Comparison of ENCODE assay signal across 16 cellular contexts in the genomic region with DNA sequence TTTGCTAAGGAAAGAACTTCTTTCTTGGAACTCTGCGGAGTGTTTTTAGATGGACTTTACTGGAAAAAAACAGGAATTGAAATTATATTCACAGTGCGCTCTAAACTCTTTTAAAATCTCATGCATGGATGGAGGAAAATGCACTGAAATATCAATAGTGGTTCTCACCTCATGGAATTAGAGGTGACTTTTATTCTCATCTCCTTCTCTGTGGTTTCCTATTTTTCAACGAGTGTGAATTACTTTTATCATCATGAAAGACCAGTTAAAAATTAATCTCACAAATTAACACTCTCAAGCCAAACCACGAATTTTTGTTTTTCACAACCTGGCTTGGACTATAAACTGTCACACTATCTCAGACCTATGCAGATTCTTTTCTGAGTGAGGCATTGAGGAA. TPM values are rescaled to one million over a fixed set of nuclear protein-coding genes. Genes with fewer than 3 reads are reported as not detected.
DNase-seq lines count a peak whose midpoint lies in the region; ATAC-seq, FAIRE-seq and TF ChIP-seq lines count a peak whose summit lies in the region.
"Had no signal": no experiment of that assay in that cellular context is flagged by ENCODE, and none has a peak within 500 bp of the region (broad histone marks: within the 10 kb centered on the region; RNA-seq: fewer than 3 reads in every experiment).

No MANE protein-coding gene starts in this region.

- peaks cover 36% of the 10 kb centered on the region for H3K79me2 ChIP-seq in GM12878 (ENCODE audit: control insufficient read depth, insufficient read depth, low read length)
- H3K79me2 ChIP-seq in trophoblast cell (ENCODE audit: control insufficient read depth, insufficient read depth, low read length, poor library complexity), result no peaks in the 10 kb centered on the region

- TF ChIP-seq CTCF in activated CD8-positive, alpha-beta T cell treated with anti-CD3 and anti-CD28 coated beads for 36 hours (IDR thresholded peaks at IDR 0.05), result no peak
- TF ChIP-seq CTCF in GM12878 (IDR thresholded peaks at IDR 0.05 in 2 of 3, conservative IDR thresholded peaks at IDR 0.05 in 1 of 3; ENCODE audit: control insufficient read depth in 2 of 3, extremely low read depth in 1 of 3, insufficient read depth in 1 of 3, low read depth in 3 of 3, low read length in 3 of 3) (no peak), natural killer cell (IDR thresholded peaks at IDR 0.05) (no peak)

- peak overlapping the region; percentile 29 for H3K27ac Mint-ChIP-seq in activated CD8-positive, alpha-beta T cell treated with anti-CD3 and anti-CD28 coated beads for 36 hours
- no peak overlapping the region for H3K27ac Mint-ChIP-seq in activated CD8-positive, alpha-beta T cell treated with anti-CD3 and anti-CD28 coated beads, Interleukin-2, amount 10 ng/mL, durations not matched to agents 7 days and 5 days
- H3K27ac Mint-ChIP-seq in T-helper 17 cell (peak overlapping the region; percentile 96), natural killer cell (peak overlapping the region; percentile 5 to 83)

- no peak overlapping the region for H4K8ac ChIP-seq in trophoblast cell (ENCODE audit: low read depth, low read length)

- POLR2A ChIA-PET in activated CD8-positive, alpha-beta T cell treated with anti-CD3 and anti-CD28 coated beads for 36 hours (lab: Charles Lee), result no interaction called here
- POLR2A ChIA-PET in activated CD8-positive, alpha-beta T cell treated with anti-CD3 and anti-CD28 coated beads, Interleukin-2, amount 10 ng/mL, durations not matched to agents 7 days and 5 days (lab: Charles Lee), result no interaction called here
- POLR2A ChIA-PET in GM12878 (lab: Charles Lee), result interaction anchor here (0.6 to 2.8 kb wide), 6 partner anchors 15 to 203 kb away, joined by 3 to 12 read pairs (median 4); no protein-coding TSS in a partner anchor

- no peaks in the 10 kb centered on the region for H3K79me1 ChIP-seq in trophoblast cell (ENCODE audit: low read length)

- no peak overlapping the region for H3K9ac ChIP-seq in GM12878 (ENCODE audit: control insufficient read depth, insufficient read depth, low read length)
- H3K9ac ChIP-seq in trophoblast cell (ENCODE audit: low read length), result no peak overlapping the region
- H3K9ac ChIP-seq: BLaER1, GM23248 had no signal

- no peaks in the 10 kb centered on the region for H3K36me3 ChIP-seq in GM12878 (ENCODE audit: control insufficient read depth in 2 of 2, insufficient read depth in 2 of 2, low read length in 1 of 2)
- no peaks in the 10 kb centered on the region for H3K36me3 ChIP-seq in trophoblast cell (ENCODE audit: control insufficient read depth in 1 of 2, insufficient read depth in 2 of 2, low read length in 2 of 2)
- H3K36me3 ChIP-seq: HAP-1 had no signal

- H3K4me3 ChIP-seq in GM12878 (no peak overlapping the region), trophoblast cell (ENCODE audit: low read depth, low read length) (no peak overlapping the region)
- H3K4me3 ChIP-seq: BLaER1, GM23248, HAP-1 had no signal

- no peak overlapping the region for H2AFZ ChIP-seq in GM12878 (ENCODE audit: control insufficient read depth, low read depth, low read length)
- no peak overlapping the region for H2AFZ ChIP-seq in trophoblast cell (ENCODE audit: insufficient read depth, low read length, poor library complexity)
- H2AFZ ChIP-seq: GM23248 had no signal

- no peak for TF ChIP-seq POLR2A in GM12878 (IDR thresholded peaks at IDR 0.05; ENCODE audit: low read depth, low read length)

- no peak overlapping the region for H2BK5ac ChIP-seq in trophoblast cell (ENCODE audit: low read depth, low read length, poor library complexity)

- no peak for DNase-seq in activated CD8-positive, alpha-beta T cell treated with anti-CD3 and anti-CD28 coated beads for 36 hours
- DNase-seq in activated CD8-positive, alpha-beta T cell treated with anti-CD3 and anti-CD28 coated beads, Interleukin-2, amount 10 ng/mL, durations not matched to agents 7 days and 5 days, result no peak
- DNase-seq in T-helper 17 cell (no peak), GM12878 (ENCODE audit: low read depth, low spot score) (no peak), natural killer cell (no peak), trophoblast cell (no peak), anterior cingulate cortex (lab: John Stamatoyannopoulos, UW) (no peak), Kasumi-1 (lab: John Stamatoyannopoulos, UW) (no peak)
- DNase-seq: CD4-positive, alpha-beta memory T cell; DMS79 treated with DMSO at 0.1 percent for 48 hours; GF-D8; GM23248 had no signal

- no TSS peak for BruUV-seq in GM12878 (replicated peaks; lab: Mats Ljungman, UMichigan)

- TF ChIP-seq RAD21 in GM12878 (IDR thresholded peaks at IDR 0.05; ENCODE audit: insufficient read depth, low read depth, low read length), result no peak

- no peak overlapping the region for H3K18ac ChIP-seq in trophoblast cell (ENCODE audit: low read length)

- H3K4me1 Mint-ChIP-seq in activated CD8-positive, alpha-beta T cell treated with anti-CD3 and anti-CD28 coated beads for 36 hours (ENCODE audit: low read depth), result peaks cover 88% of the 10 kb centered on the region
- peaks cover 85% of the 10 kb centered on the region for H3K4me1 Mint-ChIP-seq in activated CD8-positive, alpha-beta T cell treated with anti-CD3 and anti-CD28 coated beads, Interleukin-2, amount 10 ng/mL, durations not matched to agents 7 days and 5 days (ENCODE audit: low read depth)
- peaks cover 78% of the 10 kb centered on the region for H3K4me1 Mint-ChIP-seq in T-helper 17 cell
- H3K4me1 Mint-ChIP-seq in natural killer cell, result peaks cover 27 to 96% of the 10 kb centered on the region in 2 donors

- FAIRE-seq in GM12878 (lab: Jason Lieb, UNC), result no peak

- H3K9me3 ChIP-seq in T-helper 17 cell (ENCODE audit: control insufficient read depth, low read length, poor library complexity, severe bottlenecking) (no peaks in the 10 kb centered on the region), GM12878 (replicated peaks; ENCODE audit: control insufficient read depth, insufficient read depth, low read length) (no peaks in the 10 kb centered on the region), trophoblast cell (ENCODE audit: insufficient read depth, low read depth, low read length) (no peaks in the 10 kb centered on the region)
- H3K9me3 ChIP-seq: BLaER1, HAP-1 had no signal

- H3K27me3 ChIP-seq in GM12878 (replicated peaks in 1 of 2; ENCODE audit: control insufficient read depth in 2 of 2, insufficient read depth in 2 of 2, low read length in 1 of 2) (no peaks in the 10 kb centered on the region), trophoblast cell (ENCODE audit: insufficient read depth, low read length) (no peaks in the 10 kb centered on the region)
- H3K27me3 ChIP-seq: BLaER1 had no signal

- no peak overlapping the region for H2AK5ac ChIP-seq in trophoblast cell (ENCODE audit: low read length)

- SMC1A ChIA-PET in GM12878 (lab: Charles Lee; ENCODE audit: uncharacterized antibody, unreplicated experiment), result interaction anchor here (1.2 to 10.4 kb wide), 5 partner anchors 15 to 41 kb away, joined by 4 to 107 read pairs (median 17); no protein-coding TSS in a partner anchor

- CTCF ChIA-PET in activated CD8-positive, alpha-beta T cell treated with anti-CD3 and anti-CD28 coated beads for 36 hours (lab: Charles Lee), result interaction anchor here (1.0 to 2.2 kb wide), 2 partner anchors 41 to 173 kb away, joined by 3 to 14 read pairs; no protein-coding TSS in a partner anchor
- CTCF ChIA-PET in activated CD8-positive, alpha-beta T cell treated with anti-CD3 and anti-CD28 coated beads, Interleukin-2, amount 10 ng/mL, durations not matched to agents 7 days and 5 days (lab: Charles Lee), result interaction anchor here (0.8 to 1.7 kb wide), 2 partner anchors 41 to 44 kb away, joined by 3 to 5 read pairs; no protein-coding TSS in a partner anchor
- CTCF ChIA-PET in GM12878 (lab: Yijun Ruan, JAX), result interaction anchor here (0.6 to 5.0 kb wide), 8 partner anchors 8 to 231 kb away, joined by 3 to 36 read pairs (median 4); no protein-coding TSS in a partner anchor

- 49% methylated on average over 4 of the region's 4 CpGs for WGBS in GM12878 (ENCODE audit: insufficient coverage, insufficient replicate concordance, low lambda C conversion rate, missing lambda C conversion rate)
- WGBS in trophoblast cell (ENCODE audit: extremely low coverage, insufficient coverage, insufficient read length), result no CpG with 5 or more reads among the region's 4 CpGs

- H4K20me1 ChIP-seq in GM12878 (ENCODE audit: control insufficient read depth, insufficient read depth), result no peaks in the 10 kb centered on the region; the same call in none of the 2 replicates

- H2BK120ac ChIP-seq in trophoblast cell (ENCODE audit: insufficient read depth, low read length, poor library complexity), result no peak overlapping the region

- H3K14ac ChIP-seq in trophoblast cell (ENCODE audit: low read length), result no peak overlapping the region

- no peak overlapping the region for H3K4me2 ChIP-seq in GM12878 (ENCODE audit: control insufficient read depth, insufficient read depth)
- no peak overlapping the region for H3K4me2 ChIP-seq in trophoblast cell (ENCODE audit: low read length)
- H3K4me2 ChIP-seq: BLaER1 had no signal

- no peaks in the 10 kb centered on the region for H3K27me3 Mint-ChIP-seq in activated CD8-positive, alpha-beta T cell treated with anti-CD3 and anti-CD28 coated beads for 36 hours
- no peaks in the 10 kb centered on the region for H3K27me3 Mint-ChIP-seq in activated CD8-positive, alpha-beta T cell treated with anti-CD3 and anti-CD28 coated beads, Interleukin-2, amount 10 ng/mL, durations not matched to agents 7 days and 5 days (ENCODE audit: low read depth)
- no peaks in the 10 kb centered on the region for H3K27me3 Mint-ChIP-seq in T-helper 17 cell
- no peaks in the 10 kb centered on the region for H3K27me3 Mint-ChIP-seq in natural killer cell (ENCODE audit: low read depth in 2 of 2)
- H3K27me3 Mint-ChIP-seq: CD4-positive, alpha-beta memory T cell had no signal

- H3K27ac ChIP-seq in GM12878 (ENCODE audit: control insufficient read depth, insufficient read depth) (no peak overlapping the region), trophoblast cell (ENCODE audit: low read depth, low read length) (no peak overlapping the region)
- H3K27ac ChIP-seq: 22Rv1, BLaER1, GM23248 had no signal

- no peak overlapping the region for H3K4ac ChIP-seq in trophoblast cell (ENCODE audit: low read depth, low read length)

- TF ChIP-seq EP300 in GM12878 (IDR thresholded peaks at IDR 0.05; ENCODE audit: borderline replicate concordance in 1 of 2, control insufficient read depth in 1 of 2, low read depth in 2 of 2, low read length in 2 of 2), result peak in 1 of 2 experiments; percentile 26; a peak in 2 of 4 replicates

- ATAC-seq in activated CD8-positive, alpha-beta T cell treated with anti-CD3 and anti-CD28 coated beads for 36 hours, result no peak
- no peak for ATAC-seq in activated CD8-positive, alpha-beta T cell treated with anti-CD3 and anti-CD28 coated beads, Interleukin-2, amount 10 ng/mL, durations not matched to agents 7 days and 5 days
- ATAC-seq in T-helper 17 cell (no peak), GM12878 (peak; percentile 58), natural killer cell (no peak)

- H3K23ac ChIP-seq in trophoblast cell (ENCODE audit: low read length), result no peak overlapping the region

- in situ Hi-C loops in GM12878 (cut with MboI), result no loop called here

- peaks cover 1% of the 10 kb centered on the region for H3K36me3 Mint-ChIP-seq in activated CD8-positive, alpha-beta T cell treated with anti-CD3 and anti-CD28 coated beads for 36 hours (ENCODE audit: low read depth)
- peaks cover 18% of the 10 kb centered on the region for H3K36me3 Mint-ChIP-seq in activated CD8-positive, alpha-beta T cell treated with anti-CD3 and anti-CD28 coated beads, Interleukin-2, amount 10 ng/mL, durations not matched to agents 7 days and 5 days (ENCODE audit: low read depth)
- H3K36me3 Mint-ChIP-seq in T-helper 17 cell (ENCODE audit: low read depth) (peaks cover under 1% of the 10 kb centered on the region), natural killer cell (no peaks in the 10 kb centered on the region)

- H4K91ac ChIP-seq in trophoblast cell (ENCODE audit: low read depth, low read length), result no peak overlapping the region

- H3K9me3 Mint-ChIP-seq in activated CD8-positive, alpha-beta T cell treated with anti-CD3 and anti-CD28 coated beads for 36 hours, result no peaks in the 10 kb centered on the region
- no peaks in the 10 kb centered on the region for H3K9me3 Mint-ChIP-seq in activated CD8-positive, alpha-beta T cell treated with anti-CD3 and anti-CD28 coated beads, Interleukin-2, amount 10 ng/mL, durations not matched to agents 7 days and 5 days (ENCODE audit: insufficient read depth)
- H3K9me3 Mint-ChIP-seq in natural killer cell, result no peaks in the 10 kb centered on the region
- H3K9me3 Mint-ChIP-seq: CD4-positive, alpha-beta memory T cell had no signal

- peaks cover 8% of the 10 kb centered on the region for H3K4me1 ChIP-seq in GM12878 (ENCODE audit: control insufficient read depth, insufficient read depth, low read length)
- peaks cover 0 to 6% of the 10 kb centered on the region in 2 experiments for H3K4me1 ChIP-seq in trophoblast cell (ENCODE audit: control insufficient read depth in 1 of 2, insufficient read depth in 2 of 2, low read length in 2 of 2)
- H3K4me1 ChIP-seq: HAP-1 had no signal

- H3K4me3 Mint-ChIP-seq in activated CD8-positive, alpha-beta T cell treated with anti-CD3 and anti-CD28 coated beads for 36 hours, result no peak overlapping the region
- no peak overlapping the region for H3K4me3 Mint-ChIP-seq in activated CD8-positive, alpha-beta T cell treated with anti-CD3 and anti-CD28 coated beads, Interleukin-2, amount 10 ng/mL, durations not matched to agents 7 days and 5 days
- H3K4me3 Mint-ChIP-seq in T-helper 17 cell (peak overlapping the region; percentile 7), natural killer cell (peak overlapping the region; percentile 36)
- H3K4me3 Mint-ChIP-seq: CD14-positive monocyte had no signal

- RAD21 ChIA-PET in GM12878 (lab: Charles Lee; ENCODE audit: unreplicated experiment), result interaction anchor here (0.7 to 8.4 kb wide), 4 partner anchors 26 to 55 kb away, joined by 3 to 65 read pairs (median 6); no protein-coding TSS in a partner anchor

- no peak overlapping the region for H4K12ac ChIP-seq in trophoblast cell (ENCODE audit: low read depth, low read length)

- intact Hi-C loops in activated CD8-positive, alpha-beta T cell treated with anti-CD3 and anti-CD28 coated beads for 36 hours (cut with micrococcal nuclease), result no loop called here
- intact Hi-C loops in GM12878 (cut with micrococcal nuclease; ENCODE audit: unreplicated experiment), result no loop called here
- intact Hi-C loops in natural killer cell (cut with micrococcal nuclease), result no loop called here

- H2BK12ac ChIP-seq in trophoblast cell (ENCODE audit: low read length), result no peak overlapping the region

RNA-seq across cellular contexts. Expression of a gene that starts 16.6 kb away (rescaled TPM):
- 10 to 100 TPM; 21.5 to 22.7 TPM for total RNA-seq in activated CD8-positive, alpha-beta T cell treated with anti-CD3 and anti-CD28 coated beads for 36 hours
- total RNA-seq in activated CD8-positive, alpha-beta T cell treated with anti-CD3 and anti-CD28 coated beads, Interleukin-2, amount 10 ng/mL, durations not matched to agents 7 days and 5 days, result 10 to 100 TPM; 41.1 to 53.5 TPM
- total RNA-seq in T-helper 17 cell (100 to 1,000 TPM; 143 to 144 TPM), GM12878 (2014; rRNA removed) (11.3 and 13.0 TPM in 2 replicates), GM12878 (2014; rRNA removed; fragmentation: Illumina TruSeq; extraction: Trizol) (13.8 and 15.4 TPM in 2 replicates), GM12878 (2021) (11.6 and 13.4 TPM in 2 replicates), natural killer cell (100 to 1,000 TPM; 142 to 162 (median 145) TPM)
- total RNA-seq in GM12878 (2013; cell fraction: nucleolus; rRNA removed), result 66.1 and 72.4 TPM in 2 replicates
- polyA plus RNA-seq in GM12878 (2011; ENCODE audit: low read depth), result 18.1 TPM
- polyA plus RNA-seq in GM12878 (2011; rRNA removed) (40.6 and 48.9 TPM in 2 replicates), GM12878 (2014; fragmentation: Illumina TruSeq; extraction: Trizol) (16.1 and 23.7 TPM in 2 replicates), GM12878 (2014; fragmentation: Nextera tagmentation; extraction: Ambion mirVana) (1 to 10 TPM; 3.5 to 4.6 TPM), GM12878 (2014; rRNA removed) (15.4 and 17.5 TPM in 2 replicates), GM12878 (2016; fragmentation: Nextera tagmentation; extraction: Ambion mirVana) (10 to 100 TPM; 12.0 to 14.2 TPM)
- 15.6 and 17.6 TPM in 2 replicates for polyA plus RNA-seq in GM12878 (2011; cell fraction: cytosol; rRNA removed)
- polyA plus RNA-seq in GM12878 (2011; cell fraction: nucleus; rRNA removed), result 119 and 146 TPM in 2 replicates
- polyA plus RNA-seq in GM12878 (2012), result 7.4 and 7.7 TPM in 2 replicates
- 37.3 and 46.3 TPM in 2 replicates for polyA minus RNA-seq in GM12878 (2011; rRNA and poly(A)+ RNA removed)
- 15.2 and 16.0 TPM in 2 replicates for polyA minus RNA-seq in GM12878 (2011; cell fraction: cytosol; rRNA and poly(A)+ RNA removed)
- 55.7 and 73.1 TPM in 2 replicates for polyA minus RNA-seq in GM12878 (2011; cell fraction: nucleus; rRNA and poly(A)+ RNA removed)
- 18.8 and 20.8 TPM in 2 replicates for polyA plus RNA-seq in trophoblast cell (2013)

Comparison
In these comparisons a context has a peak if more than half of its experiments do, and no peak if none do; other contexts are left out.
1. H3K4me3 Mint-ChIP-seq: peak in T-helper 17 cell (single experiment) and natural killer cell (single experiment); none in activated CD8-positive, alpha-beta T cell treated with anti-CD3 and anti-CD28 coated beads for 36 hours (single experiment) and activated CD8-positive, alpha-beta T cell treated with anti-CD3 and anti-CD28 coated beads, Interleukin-2, amount 10 ng/mL, durations not matched to agents 7 days and 5 days (single experiment).